Comparison of ENCODE assay signal across 3 cellular contexts in genomic region chr4:61693520-61693919, GRCh38.
"Had no signal": no experiment of that assay in that cellular context is flagged by ENCODE, and none has a peak within 500 bp of the region (broad histone marks: within the 10 kb centered on the region; RNA-seq: fewer than 3 reads in every experiment).

No MANE protein-coding gene starts in this region.

- ATAC-seq: GM23338 had no signal

- H3K4me2 ChIP-seq: GM23338 had no signal

- DNase-seq: H9, HCEC 1CT had no signal

- H3K4me3 ChIP-seq: GM23338 had no signal

- H2AFZ ChIP-seq: GM23338 had no signal
